Comparison of ENCODE assay signal across 14 cellular contexts in genomic region chr3:186526256-186526606, GRCh38. TPM values are rescaled to one million over a fixed set of nuclear protein-coding genes. Genes with fewer than 3 reads are reported as not detected.
A peak's percentile ranks its signal among the peaks of the same experiment; 100 is the strongest.
DNase-seq lines count a peak whose midpoint lies in the region; ATAC-seq, FAIRE-seq and TF ChIP-seq lines count a peak whose summit lies in the region.
"Had no signal": no experiment of that assay in that cellular context is flagged by ENCODE, and none has a peak within 500 bp of the region (broad histone marks: within the 10 kb centered on the region; RNA-seq: fewer than 3 reads in every experiment).

No MANE protein-coding gene starts in this region.

- H4K20me1 ChIP-seq in HepG2 (ENCODE audit: insufficient read depth, low read length), result no peaks in the 10 kb centered on the region

- H3K4me1 ChIP-seq in HepG2 (ENCODE audit: insufficient read depth, low read length), result peaks cover 58% of the 10 kb centered on the region
- no peaks in the 10 kb centered on the region for H3K4me1 ChIP-seq in right lobe of liver
- H3K4me1 ChIP-seq: A549, upper lobe of right lung had no signal

- in situ Hi-C loops in HepG2 (cut with HindIII; ENCODE audit: extremely low pct_ligation_motif_present, low pct_unique_long_range_greater_than_20kb), result no loop called here

- CTCF ChIA-PET in HepG2 (lab: Yijun Ruan, JAX; ENCODE audit: low intra/inter-chr PET ratio, low total read pairs), result no interaction called here

- no peak for FAIRE-seq in HepG2 (lab: Jason Lieb, UNC)
- FAIRE-seq: A549 had no signal

- intact Hi-C loops in HepG2 (cut with micrococcal nuclease; ENCODE audit: unreplicated experiment), result no loop called here
- intact Hi-C loops in right lobe of liver (cut with DNase I), result no loop called here

- BruUV-seq in HepG2 (replicated peaks; lab: Mats Ljungman, UMichigan), result no TSS peak

- peak overlapping the region; percentile 61; the same call in 1 of the 2 replicates for H3K4me2 ChIP-seq in HepG2 (ENCODE audit: low read depth, low read length)
- H3K4me2 ChIP-seq: A549 had no signal

- H2AFZ ChIP-seq in HepG2 (ENCODE audit: low read length), result no peak overlapping the region

- WGBS in HepG2 (ENCODE audit: low lambda C conversion rate), result 74% methylated on average over 6 of the region's 6 CpGs
- WGBS in right lobe of liver (ENCODE audit: insufficient coverage, low coverage, low lambda C conversion rate, missing lambda C conversion rate), result 77% methylated on average over 4 of the region's 6 CpGs

- H3K36me3 ChIP-seq in HepG2 (replicated peaks in 1 of 2; ENCODE audit: control insufficient read depth in 1 of 2, insufficient read depth in 2 of 2, low read length in 2 of 2) (no peaks in the 10 kb centered on the region), right lobe of liver (no peaks in the 10 kb centered on the region)
- H3K36me3 ChIP-seq: upper lobe of right lung had no signal

- DNase-seq in HepG2 (ENCODE audit: low spot score) (no peak), right lobe of liver (no peak), NCI-H2171 treated with DMSO at 0.1 percent for 48 hours (lab: John Stamatoyannopoulos, UW) (peak; percentile 19), NCI-H345 treated with DMSO at 0.1 percent for 48 hours (lab: John Stamatoyannopoulos, UW; ENCODE audit: unreplicated experiment) (no peak), AG08396 (ENCODE audit: low spot score) (no peak), DMS153 treated with DMSO at 0.1 percent for 48 hours (lab: John Stamatoyannopoulos, UW; ENCODE audit: unreplicated experiment) (no peak)
- no peak for DNase-seq in activated effector memory CD4-positive, alpha-beta T cell treated with Interleukin-2 at 50 U/mL for 16 hours
- DNase-seq: cortex of kidney, mesenchymal stem cell, NCI-H510A, SIG-M5, upper lobe of right lung had no signal

- ATAC-seq in HepG2 (no peak), right lobe of liver (no peak), HG02763 (IDR thresholded peaks at IDR 0.05; ENCODE audit: unreplicated experiment) (peak; percentile 41)
- ATAC-seq: A549, upper lobe of right lung had no signal

- TF ChIP-seq EP300 in HepG2 (IDR thresholded peaks at IDR 0.05; ENCODE audit: low read depth in 2 of 2, low read length in 2 of 2) (no peak), HepG2 (CRISPR knock-in tag; IDR thresholded peaks at IDR 0.05; ENCODE audit: borderline replicate concordance) (no peak)

- H3K9me3 ChIP-seq in HepG2 (ENCODE audit: low read length), result no peaks in the 10 kb centered on the region
- H3K9me3 ChIP-seq in right lobe of liver, result no peaks in the 10 kb centered on the region
- H3K9me3 ChIP-seq: A549, upper lobe of right lung had no signal

- TF ChIP-seq POLR2A in HepG2 (IDR thresholded peaks at IDR 0.05; ENCODE audit: insufficient read depth in 1 of 2, low read depth in 2 of 2, low read length in 2 of 2) (no peak), right lobe of liver (IDR thresholded peaks at IDR 0.05) (no peak)

- H3K27me3 ChIP-seq in HepG2 (ENCODE audit: control insufficient read depth in 1 of 2, insufficient read depth in 2 of 2, low read length in 2 of 2) (no peaks in the 10 kb centered on the region), right lobe of liver (no peaks in the 10 kb centered on the region)
- H3K27me3 ChIP-seq: upper lobe of right lung had no signal

- no peak for TF ChIP-seq RAD21 in HepG2 (CRISPR knock-in tag; IDR thresholded peaks at IDR 0.05)

- TF ChIP-seq CTCF in HepG2 (CRISPR knock-in tag; IDR thresholded peaks at IDR 0.05) (no peak), right lobe of liver (IDR thresholded peaks at IDR 0.05) (no peak)

- H3K79me2 ChIP-seq in HepG2 (ENCODE audit: insufficient read depth, low read length), result no peaks in the 10 kb centered on the region

- H3K4me3 ChIP-seq in HepG2 (replicated peaks in 1 of 3; ENCODE audit: insufficient read depth in 1 of 3, low read depth in 2 of 3, low read length in 3 of 3) (no peak overlapping the region), right lobe of liver (no peak overlapping the region)
- H3K4me3 ChIP-seq: A549, upper lobe of right lung had no signal

- POLR2A ChIA-PET in HepG2 (lab: Yijun Ruan, JAX), result interaction anchor here (0.9 to 1.1 kb wide), 2 partner anchors 9 to 44 kb away, joined by 3 to 4 read pairs; partner anchors contain the start of gene DNAJB11

- no peak overlapping the region for H3K27ac ChIP-seq in HepG2 (ENCODE audit: extremely low read length, insufficient read depth, low read length)
- H3K27ac ChIP-seq in right lobe of liver, result no peak overlapping the region
- H3K27ac ChIP-seq: A549, upper lobe of right lung had no signal

- no peak overlapping the region for H3K9ac ChIP-seq in HepG2 (ENCODE audit: insufficient read depth, low read depth, low read length)

RNA-seq across cellular contexts. Expression of gene CRYGS, which starts 17.9 kb away (rescaled TPM):
- 0.22 and 2.1 TPM in 2 replicates for total RNA-seq in HepG2 (2016; rRNA removed; fragmentation: Illumina TruSeq; extraction: Trizol)
- total RNA-seq in HepG2 (2016; cell fraction: cytosol; rRNA removed; fragmentation: Illumina TruSeq; extraction: Trizol; ENCODE audit: low read depth), result 0.81 and 1.1 TPM in 2 replicates
- 0.39 and 2.1 TPM in 2 replicates for total RNA-seq in HepG2 (2016; cell fraction: insoluble cytoplasmic fraction; rRNA removed; fragmentation: Illumina TruSeq; extraction: Trizol)
- 0.37 and 0.79 TPM in 2 replicates for total RNA-seq in HepG2 (2016; cell fraction: membrane; rRNA removed; fragmentation: Illumina TruSeq; extraction: Trizol)
- 7.0 and 9.7 TPM in 2 replicates for total RNA-seq in HepG2 (2016; cell fraction: nucleus; rRNA removed; fragmentation: Illumina TruSeq; extraction: Trizol)
- 6.7 TPM in 2 replicates for polyA plus RNA-seq in HepG2 (2011; rRNA removed)
- 0.53 and 0.68 TPM in 2 replicates for polyA plus RNA-seq in HepG2 (2011; cell fraction: cytosol; rRNA removed)
- 18.0 and 20.5 TPM in 2 replicates for polyA plus RNA-seq in HepG2 (2011; cell fraction: nucleus; rRNA removed)
- 2.2 and 2.5 TPM in 2 replicates for polyA plus RNA-seq in HepG2 (2012)
- 0.19 and 0.44 TPM in 2 replicates for polyA plus RNA-seq in HepG2 (2016; cell fraction: cytosol; fragmentation: Illumina TruSeq; extraction: Trizol; ENCODE audit: low read depth)
- polyA plus RNA-seq in HepG2 (2016; cell fraction: insoluble cytoplasmic fraction; fragmentation: Illumina TruSeq; extraction: Trizol; ENCODE audit: low read depth), result 0.15 and 0.48 TPM in 2 replicates
- polyA plus RNA-seq in HepG2 (2016; cell fraction: membrane; fragmentation: Illumina TruSeq; extraction: Trizol; ENCODE audit: low read depth), result 0.21 TPM in 1 of 2 replicates, not detected in the other
- 10.6 and 15.6 TPM in 2 replicates for polyA plus RNA-seq in HepG2 (2016; cell fraction: nucleus; fragmentation: Illumina TruSeq; extraction: Trizol; ENCODE audit: insufficient read depth, low read depth)
- polyA minus RNA-seq in HepG2 (2011; rRNA and poly(A)+ RNA removed; ENCODE audit: low replicate concordance), result 2.0 and 3.4 TPM in 2 replicates
- 0.53 TPM in 1 of 2 replicates, not detected in the other for polyA minus RNA-seq in HepG2 (2011; cell fraction: cytosol; rRNA and poly(A)+ RNA removed)
- 14.2 and 17.4 TPM in 2 replicates for polyA minus RNA-seq in HepG2 (2011; cell fraction: nucleus; rRNA and poly(A)+ RNA removed)
- total RNA-seq in right lobe of liver, result 1 to 10 TPM in 5 of 6 experiments, under 1 TPM in 1; 0.86 to 2.6 (median 1.5) TPM

RNA-seq across cellular contexts. Expression of gene TBCCD1, which starts 40.9 kb away (rescaled TPM):
- 16.2 and 20.1 TPM in 2 replicates for total RNA-seq in HepG2 (2016; rRNA removed; fragmentation: Illumina TruSeq; extraction: Trizol)
- total RNA-seq in HepG2 (2016; cell fraction: cytosol; rRNA removed; fragmentation: Illumina TruSeq; extraction: Trizol; ENCODE audit: low read depth), result 5.6 and 6.3 TPM in 2 replicates
- 17.3 and 19.5 TPM in 2 replicates for total RNA-seq in HepG2 (2016; cell fraction: insoluble cytoplasmic fraction; rRNA removed; fragmentation: Illumina TruSeq; extraction: Trizol)
- total RNA-seq in HepG2 (2016; cell fraction: membrane; rRNA removed; fragmentation: Illumina TruSeq; extraction: Trizol), result 15.5 and 15.8 TPM in 2 replicates
- total RNA-seq in HepG2 (2016; cell fraction: nucleus; rRNA removed; fragmentation: Illumina TruSeq; extraction: Trizol), result 10.6 and 13.8 TPM in 2 replicates
- polyA plus RNA-seq in HepG2 (2011; rRNA removed), result 12.4 and 13.6 TPM in 2 replicates
- polyA plus RNA-seq in HepG2 (2011; cell fraction: cytosol; rRNA removed), result 6.6 and 9.6 TPM in 2 replicates
- 12.0 and 13.1 TPM in 2 replicates for polyA plus RNA-seq in HepG2 (2011; cell fraction: nucleus; rRNA removed)
- 6.3 and 7.2 TPM in 2 replicates for polyA plus RNA-seq in HepG2 (2012)
- polyA plus RNA-seq in HepG2 (2016; cell fraction: cytosol; fragmentation: Illumina TruSeq; extraction: Trizol; ENCODE audit: low read depth), result 2.0 and 3.3 TPM in 2 replicates
- polyA plus RNA-seq in HepG2 (2016; cell fraction: insoluble cytoplasmic fraction; fragmentation: Illumina TruSeq; extraction: Trizol; ENCODE audit: low read depth), result 12.1 and 12.3 TPM in 2 replicates
- polyA plus RNA-seq in HepG2 (2016; cell fraction: membrane; fragmentation: Illumina TruSeq; extraction: Trizol; ENCODE audit: low read depth), result 6.4 and 8.6 TPM in 2 replicates
- 12.3 and 15.4 TPM in 2 replicates for polyA plus RNA-seq in HepG2 (2016; cell fraction: nucleus; fragmentation: Illumina TruSeq; extraction: Trizol; ENCODE audit: insufficient read depth, low read depth)
- polyA minus RNA-seq in HepG2 (2011; rRNA and poly(A)+ RNA removed; ENCODE audit: low replicate concordance), result 15.4 and 28.0 TPM in 2 replicates
- 6.2 and 6.9 TPM in 2 replicates for polyA minus RNA-seq in HepG2 (2011; cell fraction: cytosol; rRNA and poly(A)+ RNA removed)
- 30.6 and 34.4 TPM in 2 replicates for polyA minus RNA-seq in HepG2 (2011; cell fraction: nucleus; rRNA and poly(A)+ RNA removed)
- 1 to 10 TPM; 6.7 to 8.7 (median 7.5) TPM for total RNA-seq in right lobe of liver

RNA-seq across cellular contexts. Expression of gene DNAJB11, which starts 44.3 kb away (rescaled TPM):
- total RNA-seq in HepG2 (2016; rRNA removed; fragmentation: Illumina TruSeq; extraction: Trizol) (62.5 and 132 TPM in 2 replicates), right lobe of liver (10 to 100 TPM; 28.4 to 59.1 (median 49.2) TPM)
- total RNA-seq in HepG2 (2016; cell fraction: cytosol; rRNA removed; fragmentation: Illumina TruSeq; extraction: Trizol; ENCODE audit: low read depth), result 16.0 and 17.0 TPM in 2 replicates
- 62.4 and 136 TPM in 2 replicates for total RNA-seq in HepG2 (2016; cell fraction: insoluble cytoplasmic fraction; rRNA removed; fragmentation: Illumina TruSeq; extraction: Trizol)
- 36.7 and 36.8 TPM in 2 replicates for total RNA-seq in HepG2 (2016; cell fraction: membrane; rRNA removed; fragmentation: Illumina TruSeq; extraction: Trizol)
- 128 and 148 TPM in 2 replicates for total RNA-seq in HepG2 (2016; cell fraction: nucleus; rRNA removed; fragmentation: Illumina TruSeq; extraction: Trizol)
- 33.1 and 41.0 TPM in 2 replicates for polyA plus RNA-seq in HepG2 (2011; rRNA removed)
- 21.9 and 29.6 TPM in 2 replicates for polyA plus RNA-seq in HepG2 (2011; cell fraction: cytosol; rRNA removed)
- polyA plus RNA-seq in HepG2 (2011; cell fraction: nucleus; rRNA removed), result 28.9 and 34.3 TPM in 2 replicates
- 54.2 and 72.4 TPM in 2 replicates for polyA plus RNA-seq in HepG2 (2012)
- polyA plus RNA-seq in HepG2 (2016; cell fraction: cytosol; fragmentation: Illumina TruSeq; extraction: Trizol; ENCODE audit: low read depth), result 20.0 and 22.7 TPM in 2 replicates
- polyA plus RNA-seq in HepG2 (2016; cell fraction: insoluble cytoplasmic fraction; fragmentation: Illumina TruSeq; extraction: Trizol; ENCODE audit: low read depth), result 73.0 and 88.8 TPM in 2 replicates
- polyA plus RNA-seq in HepG2 (2016; cell fraction: membrane; fragmentation: Illumina TruSeq; extraction: Trizol; ENCODE audit: low read depth), result 31.8 and 33.0 TPM in 2 replicates
- 235 and 255 TPM in 2 replicates for polyA plus RNA-seq in HepG2 (2016; cell fraction: nucleus; fragmentation: Illumina TruSeq; extraction: Trizol; ENCODE audit: insufficient read depth, low read depth)
- 9.2 and 16.4 TPM in 2 replicates for polyA minus RNA-seq in HepG2 (2011; rRNA and poly(A)+ RNA removed; ENCODE audit: low replicate concordance)
- 17.8 and 20.4 TPM in 2 replicates for polyA minus RNA-seq in HepG2 (2011; cell fraction: cytosol; rRNA and poly(A)+ RNA removed)
- 68.4 and 76.3 TPM in 2 replicates for polyA minus RNA-seq in HepG2 (2011; cell fraction: nucleus; rRNA and poly(A)+ RNA removed)
